ENCODE assay signal across 8 cellular contexts in the genomic region with DNA sequence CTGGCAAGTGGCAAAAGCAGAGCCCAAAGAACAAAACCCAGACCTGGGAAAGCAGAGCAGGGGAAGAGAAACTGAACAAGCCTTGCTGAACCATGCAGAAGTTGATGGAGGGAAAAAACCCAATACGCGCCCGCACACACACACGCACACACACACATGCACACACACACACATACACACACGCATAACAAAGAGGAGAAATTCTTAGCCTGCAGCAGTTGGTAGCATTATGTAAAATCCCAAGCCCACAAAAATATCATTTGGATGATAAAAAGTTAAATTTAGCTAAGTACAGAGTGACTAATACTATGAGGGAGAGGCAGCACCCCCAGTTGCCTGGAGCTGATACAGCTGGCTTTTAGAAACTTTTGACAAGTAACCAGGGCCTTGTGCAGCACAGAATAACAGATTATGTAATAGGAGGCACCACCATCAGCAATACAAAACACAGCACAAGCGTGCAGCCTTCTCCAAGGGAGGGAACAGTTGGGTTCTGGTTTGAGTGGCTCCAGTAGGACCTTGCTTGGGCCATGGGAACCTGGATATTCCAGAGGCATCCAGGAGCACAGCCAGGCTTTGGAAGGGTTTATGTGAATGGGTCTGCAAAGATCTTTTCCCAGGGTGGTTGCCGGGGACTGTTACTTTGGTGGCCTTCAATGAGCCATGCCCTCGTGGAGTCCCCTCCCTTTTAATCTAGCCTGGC. TPM values are rescaled to one million over a fixed set of nuclear protein-coding genes. Genes with fewer than 3 reads are reported as not detected.
DNase-seq lines count a peak whose midpoint lies in the region; ATAC-seq lines count a peak whose summit lies in the region.

No MANE protein-coding gene starts in this region.

- no peaks in the 10 kb centered on the region for H3K36me3 ChIP-seq in mucosa of rectum (ENCODE audit: control insufficient read depth in 2 of 2, insufficient read depth in 2 of 2, low read length in 2 of 2)

- H3K27ac Mint-ChIP-seq in activated T-helper 2 cell treated with anti-CD3 and anti-CD28 coated beads, Interferon-gamma antibody, Interleukin-2, Interleukin-4, amounts not matched to agents 10 μg/mL and 5 μg/mL and 100 μg/mL, durations not matched to agents 14 hours and 24 hours and 36 hours: no peak overlapping the region

- no peaks in the 10 kb centered on the region for H3K27me3 ChIP-seq in mucosa of rectum (ENCODE audit: control insufficient read depth in 2 of 2, insufficient read depth in 2 of 2, low read length in 2 of 2)

- H3K9me3 Mint-ChIP-seq in activated T-helper 2 cell treated with anti-CD3 and anti-CD28 coated beads, Interferon-gamma antibody, Interleukin-2, Interleukin-4, amounts not matched to agents 10 μg/mL and 5 μg/mL and 100 μg/mL, durations not matched to agents 14 hours and 24 hours and 36 hours: no peaks in the 10 kb centered on the region

- peak overlapping the region; percentile 42 to 71 for H3K27ac ChIP-seq in mucosa of rectum (ENCODE audit: low read depth in 2 of 2, low read length in 2 of 2)

- peaks cover 19 to 27% of the 10 kb centered on the region in 2 donors for H3K4me1 ChIP-seq in mucosa of rectum (ENCODE audit: control insufficient read depth in 2 of 2, insufficient read depth in 2 of 2, low read length in 2 of 2)

- no peak for ATAC-seq in HG02938 (IDR thresholded peaks at IDR 0.05; ENCODE audit: unreplicated experiment)

- H3K36me3 Mint-ChIP-seq in activated T-helper 2 cell treated with anti-CD3 and anti-CD28 coated beads, Interferon-gamma antibody, Interleukin-2, Interleukin-4, amounts not matched to agents 10 μg/mL and 5 μg/mL and 100 μg/mL, durations not matched to agents 14 hours and 24 hours and 36 hours (ENCODE audit: low read depth): no peaks in the 10 kb centered on the region

- DNase-seq in AG20443 (ENCODE audit: low spot score): peak; percentile 91
- DNase-seq in M059J (ENCODE audit: low read depth): peak; percentile 89
- peak; percentile 46 for DNase-seq in cerebellar cortex (ENCODE audit: low spot score)
- no peak for DNase-seq in NCI-H510A (lab: John Stamatoyannopoulos, UW)
- DNase-seq in stimulated activated CD4-positive, alpha-beta T cell treated with anti-CD3 and anti-CD28 coated beads, Interleukin-4, amount 100 ng/mL, for 1 hour: no peak
- DNase-seq in activated T-helper 2 cell treated with anti-CD3 and anti-CD28 coated beads, Interferon-gamma antibody, Interleukin-2, Interleukin-4, amounts not matched to agents 10 μg/mL and 5 μg/mL and 100 μg/mL, durations not matched to agents 14 hours and 24 hours and 36 hours (ENCODE audit: low spot score): no peak

- no peak overlapping the region for H3K4me3 Mint-ChIP-seq in activated T-helper 2 cell treated with anti-CD3 and anti-CD28 coated beads, Interferon-gamma antibody, Interleukin-2, Interleukin-4, amounts not matched to agents 10 μg/mL and 5 μg/mL and 100 μg/mL, durations not matched to agents 14 hours and 24 hours and 36 hours (ENCODE audit: low read depth)

- H3K9me3 ChIP-seq in mucosa of rectum (ENCODE audit: control insufficient read depth in 2 of 2, low read length in 2 of 2): no peaks in the 10 kb centered on the region

- no peak overlapping the region for H3K4me3 ChIP-seq in mucosa of rectum (ENCODE audit: low read length in 2 of 2)

- intact Hi-C loops in activated T-helper 2 cell treated with anti-CD3 and anti-CD28 coated beads, Interferon-gamma antibody, Interleukin-2, Interleukin-4, amounts not matched to agents 10 μg/mL and 5 μg/mL and 100 μg/mL, durations not matched to agents 14 hours and 24 hours and 36 hours (cut with micrococcal nuclease): no loop called here

- peaks cover 36% of the 10 kb centered on the region for H3K4me1 Mint-ChIP-seq in activated T-helper 2 cell treated with anti-CD3 and anti-CD28 coated beads, Interferon-gamma antibody, Interleukin-2, Interleukin-4, amounts not matched to agents 10 μg/mL and 5 μg/mL and 100 μg/mL, durations not matched to agents 14 hours and 24 hours and 36 hours (ENCODE audit: low read depth)

- H3K27me3 Mint-ChIP-seq in activated T-helper 2 cell treated with anti-CD3 and anti-CD28 coated beads, Interferon-gamma antibody, Interleukin-2, Interleukin-4, amounts not matched to agents 10 μg/mL and 5 μg/mL and 100 μg/mL, durations not matched to agents 14 hours and 24 hours and 36 hours (ENCODE audit: low read depth): no peaks in the 10 kb centered on the region

- H3K9ac ChIP-seq in mucosa of rectum (ENCODE audit: low read depth in 1 of 2, low read length in 2 of 2): peak overlapping the region in 1 of 2 donors; percentile 13

RNA-seq across cellular contexts. Expression of a gene that starts 35.3 kb away (rescaled TPM):
- total RNA-seq in M059J (2014; rRNA removed; shearing (Covaris generic)): 1.2 and 2.9 TPM in 2 replicates
- total RNA-seq in activated T-helper 2 cell treated with anti-CD3 and anti-CD28 coated beads, Interferon-gamma antibody, Interleukin-2, Interleukin-4, amounts not matched to agents 10 μg/mL and 5 μg/mL and 100 μg/mL, durations not matched to agents 14 hours and 24 hours and 36 hours: 15.5 and 16.2 TPM in 2 replicates

Comparison
In these comparisons a context has a peak if more than half of its experiments do, and no peak if none do; other contexts are left out.
1. DNase-seq: peak in AG20443 (single experiment), M059J (single experiment) and cerebellar cortex (single experiment); none in NCI-H510A (single experiment), stimulated activated CD4-positive, alpha-beta T cell treated with anti-CD3 and anti-CD28 coated beads, Interleukin-4, amount 100 ng/mL, for 1 hour (single experiment) and activated T-helper 2 cell treated with anti-CD3 and anti-CD28 coated beads, Interferon-gamma antibody, Interleukin-2, Interleukin-4, amounts not matched to agents 10 μg/mL and 5 μg/mL and 100 μg/mL, durations not matched to agents 14 hours and 24 hours and 36 hours (single experiment).